ENCODE assay signal across 1 cellular context in the genomic region with DNA sequence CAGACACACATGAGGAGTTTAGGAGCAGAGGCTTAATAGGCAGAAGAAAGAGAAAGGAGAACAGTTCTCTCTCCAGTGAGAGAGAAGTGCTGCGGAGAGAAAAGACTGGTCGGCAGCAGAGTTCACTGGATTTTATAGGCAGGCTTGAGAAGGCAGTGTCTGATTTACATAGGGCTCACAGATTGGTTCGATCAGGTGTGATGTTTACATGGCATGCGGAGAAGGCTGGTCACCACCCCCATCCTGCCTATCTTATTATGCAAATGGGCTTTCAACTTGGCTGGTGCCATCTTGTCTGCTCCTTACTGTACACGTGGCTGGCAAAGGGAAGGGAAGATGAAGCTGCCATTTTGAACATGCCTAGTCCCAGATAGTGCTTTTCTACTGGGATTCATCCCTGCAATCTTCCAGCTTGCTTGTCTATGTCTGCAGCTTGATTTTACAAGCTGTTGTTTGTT.
TF ChIP-seq lines count a peak whose summit lies in the region.

No MANE protein-coding gene starts in this region.

TF ChIP-seq in H1, 55 proteins besides CTCF, POLR2A, EP300 and RAD21 (continued from another document):
- TF ChIP-seq, protein P1, sequence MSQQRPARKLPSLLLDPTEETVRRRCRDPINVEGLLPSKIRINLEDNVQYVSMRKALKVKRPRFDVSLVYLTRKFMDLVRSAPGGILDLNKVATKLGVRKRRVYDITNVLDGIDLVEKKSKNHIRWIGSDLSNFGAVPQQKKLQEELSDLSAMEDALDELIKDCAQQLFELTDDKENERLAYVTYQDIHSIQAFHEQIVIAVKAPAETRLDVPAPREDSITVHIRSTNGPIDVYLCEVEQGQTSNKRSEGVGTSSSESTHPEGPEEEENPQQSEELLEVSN (IDR thresholded peaks at IDR 0.05), result peak; percentile 49; the same call in 1 of the 2 replicates
- TF ChIP-seq TCF12 (IDR thresholded peaks at IDR 0.05; ENCODE audit: low read depth, low read length) (no peak), EGR1 (IDR thresholded peaks at IDR 0.05; ENCODE audit: borderline replicate concordance, low read depth, low read length) (no peak), POLR2AphosphoS5 (IDR thresholded peaks at IDR 0.05; ENCODE audit: low read depth, low read length) (peak; percentile 78; the same call in 1 of the 2 replicates), YY1 (IDR thresholded peaks at IDR 0.05; ENCODE audit: low read depth, low read length) (peak; percentile 88), TBP (IDR thresholded peaks at IDR 0.05; ENCODE audit: low read depth, low read length) (peak; percentile 71)
- TF ChIP-seq, protein P2, sequence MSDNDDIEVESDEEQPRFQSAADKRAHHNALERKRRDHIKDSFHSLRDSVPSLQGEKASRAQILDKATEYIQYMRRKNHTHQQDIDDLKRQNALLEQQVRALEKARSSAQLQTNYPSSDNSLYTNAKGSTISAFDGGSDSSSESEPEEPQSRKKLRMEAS (IDR thresholded peaks at IDR 0.05), result peak; percentile 87
